Comparison of ENCODE assay signal across 24 cellular contexts in the genomic region with DNA sequence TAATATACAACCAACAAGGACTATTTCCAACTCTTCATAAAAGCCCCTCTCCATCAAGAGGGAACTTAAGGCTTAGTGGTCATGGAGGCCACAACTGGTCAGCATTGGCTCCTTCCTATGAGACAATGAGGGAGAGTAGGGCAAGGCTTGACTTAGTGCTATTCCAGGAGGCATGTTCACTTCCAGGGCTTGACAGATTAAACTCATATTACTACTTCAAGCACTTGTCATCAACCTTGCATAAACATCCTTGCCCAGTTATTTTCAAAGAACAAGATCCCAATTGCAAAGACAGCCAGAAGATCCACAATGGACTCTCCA.
"Had no signal": no experiment of that assay in that cellular context is flagged by ENCODE, and none has a peak within 500 bp of the region (broad histone marks: within the 10 kb centered on the region; RNA-seq: fewer than 3 reads in every experiment).

No MANE protein-coding gene starts in this region.

- H3K36me3 Mint-ChIP-seq: naive B cell; natural killer cell; neural progenitor cell; stimulated activated naive B cell treated with anti-CD40 and anti-IgM and Interleukin-4, amounts not matched to agents 10 μg/mL and 1 μg/mL and 100 μg/mL, for 72 hours had no signal

- H3K36me3 ChIP-seq: left ventricle myocardium inferior, neural progenitor cell, neutrophil, stomach, thyroid gland, transverse colon, upper lobe of left lung, vagina had no signal

- H3K9ac ChIP-seq: neural progenitor cell, parathyroid adenoma had no signal

- H3K27me3 ChIP-seq: neural progenitor cell, neutrophil, stomach, testis, thyroid gland, transverse colon, upper lobe of left lung, vagina had no signal

- H3K4me1 ChIP-seq: left ventricle myocardium inferior, parathyroid adenoma, psoas muscle, testis, thyroid gland, upper lobe of left lung, vagina had no signal

- H3K4me3 ChIP-seq: left ventricle myocardium inferior, lung, neural progenitor cell, psoas muscle, smooth muscle cell, stomach, testis, thyroid gland, transverse colon, upper lobe of left lung, vagina had no signal

- H2AFZ ChIP-seq: parathyroid adenoma had no signal

- H3K9me3 Mint-ChIP-seq: natural killer cell, neural progenitor cell had no signal

- H3K27ac Mint-ChIP-seq: mesothelial cell of epicardium; naive B cell; natural killer cell; neural progenitor cell; stimulated activated naive B cell treated with anti-CD40 and anti-IgM and Interleukin-4, amounts not matched to agents 10 μg/mL and 1 μg/mL and 100 μg/mL, for 72 hours had no signal

- H3K9me3 ChIP-seq: neutrophil, testis, thyroid gland, upper lobe of left lung, vagina had no signal

- ATAC-seq: natural killer cell; psoas muscle; stimulated activated naive B cell treated with anti-CD40 and anti-IgM and Interleukin-4, amounts not matched to agents 10 μg/mL and 1 μg/mL and 100 μg/mL, for 72 hours; stimulated activated naive CD8-positive, alpha-beta T cell treated with anti-CD3 and anti-CD28 coated beads, Interleukin-15, Interleukin-2, amounts not matched to agents 100 U/mL and 50 U/mL, for 24 hours had no signal

- DNase-seq: islet precursor cell; left ventricle myocardium inferior; mesendoderm; naive B cell; natural killer cell; nephron progenitor cell; occipital lobe; psoas muscle; stimulated activated CD4-positive, alpha-beta T cell treated with anti-CD3 and anti-CD28 coated beads, Interleukin-1b, Interleukin-23, amount 100 ng/mL, for 48 hours; stimulated activated CD4-positive, alpha-beta T cell treated with anti-CD3 and anti-CD28 coated beads, Interleukin-2, amount 100 ng/mL, for 48 hours; stimulated activated naive B cell treated with anti-CD40 and anti-IgM and Interleukin-4, amounts not matched to agents 10 μg/mL and 1 μg/mL and 100 μg/mL, for 72 hours; stimulated activated naive CD8-positive, alpha-beta T cell treated with anti-CD3 and anti-CD28 coated beads, Interleukin-15, Interleukin-2, amounts not matched to agents 100 U/mL and 50 U/mL, for 24 hours; stomach; testis; thyroid gland; transverse colon; upper lobe of left lung had no signal

- H3K79me2 ChIP-seq: parathyroid adenoma had no signal

- H3K27ac ChIP-seq: left ventricle myocardium inferior, neural progenitor cell, neutrophil, parathyroid adenoma, psoas muscle, stomach, testis, thyroid gland, transverse colon, upper lobe of left lung, vagina had no signal

- H3K4me1 Mint-ChIP-seq: naive B cell; natural killer cell; neural progenitor cell; stimulated activated naive B cell treated with anti-CD40 and anti-IgM and Interleukin-4, amounts not matched to agents 10 μg/mL and 1 μg/mL and 100 μg/mL, for 72 hours had no signal

- H3K4me3 Mint-ChIP-seq: mesothelial cell of epicardium; naive B cell; natural killer cell; nephron progenitor cell; neural progenitor cell; stimulated activated naive B cell treated with anti-CD40 and anti-IgM and Interleukin-4, amounts not matched to agents 10 μg/mL and 1 μg/mL and 100 μg/mL, for 72 hours had no signal

- H3K4me2 ChIP-seq: neural progenitor cell had no signal
